1 cellular context compared by ENCODE assay signal in genomic region chr1:23185381-23185780, GRCh38.
TF ChIP-seq lines count a peak whose summit lies in the region.

No MANE protein-coding gene starts in this region.

TF ChIP-seq in IMR-90, 13 proteins besides CTCF, POLR2A, EP300 and RAD21 (continued from another document):
- TF ChIP-seq, protein P1, sequence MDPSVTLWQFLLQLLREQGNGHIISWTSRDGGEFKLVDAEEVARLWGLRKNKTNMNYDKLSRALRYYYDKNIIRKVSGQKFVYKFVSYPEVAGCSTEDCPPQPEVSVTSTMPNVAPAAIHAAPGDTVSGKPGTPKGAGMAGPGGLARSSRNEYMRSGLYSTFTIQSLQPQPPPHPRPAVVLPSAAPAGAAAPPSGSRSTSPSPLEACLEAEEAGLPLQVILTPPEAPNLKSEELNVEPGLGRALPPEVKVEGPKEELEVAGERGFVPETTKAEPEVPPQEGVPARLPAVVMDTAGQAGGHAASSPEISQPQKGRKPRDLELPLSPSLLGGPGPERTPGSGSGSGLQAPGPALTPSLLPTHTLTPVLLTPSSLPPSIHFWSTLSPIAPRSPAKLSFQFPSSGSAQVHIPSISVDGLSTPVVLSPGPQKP (IDR thresholded peaks at IDR 0.05; ENCODE audit: borderline replicate concordance, low read depth, low read length), result no peak
